In the genomic region with DNA sequence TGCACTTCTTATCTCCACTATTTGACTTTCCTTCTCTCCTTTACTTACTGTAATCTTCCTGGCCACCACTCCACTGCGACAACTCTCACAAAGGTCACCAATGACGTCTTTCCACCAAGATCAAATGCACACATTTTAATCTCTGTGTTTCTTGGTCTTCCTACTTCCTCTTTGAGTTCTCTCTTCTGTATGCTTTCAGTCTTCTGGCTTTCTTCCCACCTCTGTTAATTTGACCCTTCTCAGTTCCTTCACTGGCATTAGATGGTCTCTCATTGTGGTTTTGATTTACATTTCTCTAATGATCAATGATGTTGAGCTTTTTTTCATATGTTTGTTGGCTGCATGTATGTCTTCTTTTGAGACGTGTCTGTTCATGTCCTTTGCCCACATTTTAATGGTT, we compare ENCODE assay signal across 10 cellular contexts. TPM values are rescaled to one million over a fixed set of nuclear protein-coding genes. Genes with fewer than 3 reads are reported as not detected.
A peak's percentile ranks its signal among the peaks of the same experiment; 100 is the strongest.
DNase-seq lines count a peak whose midpoint lies in the region; ATAC-seq and TF ChIP-seq lines count a peak whose summit lies in the region.
"Had no signal": no experiment of that assay in that cellular context is flagged by ENCODE, and none has a peak within 500 bp of the region (broad histone marks: within the 10 kb centered on the region; RNA-seq: fewer than 3 reads in every experiment).

No MANE protein-coding gene starts in this region.

- H3K4me3 Mint-ChIP-seq in CD8-positive, alpha-beta T cell, result no peak overlapping the region
- H3K4me3 Mint-ChIP-seq in activated naive CD8-positive, alpha-beta T cell, result peak overlapping the region; percentile 25

- H3K27ac Mint-ChIP-seq in CD8-positive, alpha-beta T cell, result peak overlapping the region; percentile 38
- peak overlapping the region; percentile 23 for H3K27ac Mint-ChIP-seq in activated naive CD8-positive, alpha-beta T cell

- H3K27me3 Mint-ChIP-seq in CD8-positive, alpha-beta T cell (ENCODE audit: low read depth), result no peaks in the 10 kb centered on the region
- no peaks in the 10 kb centered on the region for H3K27me3 Mint-ChIP-seq in activated naive CD8-positive, alpha-beta T cell

- H3K27me3 ChIP-seq in CD8-positive, alpha-beta T cell (ENCODE audit: insufficient read depth, low read length), result no peaks in the 10 kb centered on the region
- H3K27me3 ChIP-seq: neutrophil had no signal

- H3K27ac ChIP-seq in CD8-positive, alpha-beta T cell (ENCODE audit: low read depth, low read length), result no peak overlapping the region
- H3K27ac ChIP-seq: neutrophil had no signal

- DNase-seq in CD8-positive, alpha-beta T cell, result no peak
- DNase-seq in COR-L47 (lab: John Stamatoyannopoulos, UW) (no peak), NCI-H1105 treated with DMSO at 0.1 percent for 48 hours (lab: John Stamatoyannopoulos, UW) (no peak)
- DNase-seq in stimulated activated CD4-positive, alpha-beta T cell treated with anti-CD3 and anti-CD28 coated beads, Interleukin-15, amount 100 ng/mL, for 24 hours, result no peak
- DNase-seq: effector CD8-positive, alpha-beta T cell had no signal

- peaks cover 3% of the 10 kb centered on the region for H3K9me3 Mint-ChIP-seq in CD8-positive, alpha-beta T cell
- peaks cover 9% of the 10 kb centered on the region for H3K9me3 Mint-ChIP-seq in activated naive CD8-positive, alpha-beta T cell (ENCODE audit: low read depth)

- H3K36me3 ChIP-seq in CD8-positive, alpha-beta T cell (ENCODE audit: insufficient read depth, low read length), result no peaks in the 10 kb centered on the region
- H3K36me3 ChIP-seq: neutrophil had no signal

- H3K9me3 ChIP-seq in CD8-positive, alpha-beta T cell (ENCODE audit: low read length), result no peaks in the 10 kb centered on the region
- H3K9me3 ChIP-seq: neutrophil had no signal

- no peak for TF ChIP-seq CTCF in CD8-positive, alpha-beta T cell (IDR thresholded peaks at IDR 0.05)

- peak; percentile 52 for ATAC-seq in CD8-positive, alpha-beta T cell
- peak; percentile 47 for ATAC-seq in GM19328 (IDR thresholded peaks at IDR 0.05; ENCODE audit: unreplicated experiment)
- peak; percentile 86 for ATAC-seq in HG03175 (IDR thresholded peaks at IDR 0.05; ENCODE audit: unreplicated experiment)
- no peak for ATAC-seq in esophagus mucosa

- POLR2A ChIA-PET in CD8-positive, alpha-beta T cell (lab: Charles Lee), result no interaction called here

- CTCF ChIA-PET in CD8-positive, alpha-beta T cell (lab: Charles Lee), result no interaction called here

- no peak overlapping the region for H3K4me3 ChIP-seq in CD8-positive, alpha-beta T cell (ENCODE audit: low read depth, low read length)

- H3K36me3 Mint-ChIP-seq in CD8-positive, alpha-beta T cell, result no peaks in the 10 kb centered on the region
- H3K36me3 Mint-ChIP-seq in activated naive CD8-positive, alpha-beta T cell, result no peaks in the 10 kb centered on the region

- H3K4me1 Mint-ChIP-seq in CD8-positive, alpha-beta T cell (ENCODE audit: low read depth), result peaks cover 18% of the 10 kb centered on the region
- H3K4me1 Mint-ChIP-seq in activated naive CD8-positive, alpha-beta T cell (ENCODE audit: low read depth), result peaks cover 30% of the 10 kb centered on the region

- peaks cover 9% of the 10 kb centered on the region for H3K4me1 ChIP-seq in CD8-positive, alpha-beta T cell (ENCODE audit: insufficient read depth, low read length)

- intact Hi-C loops in CD8-positive, alpha-beta T cell (cut with DNase I, micrococcal nuclease), result no loop called here

RNA-seq across cellular contexts. Expression of gene FAM107B, which starts 31.9 kb away (rescaled TPM):
- total RNA-seq in CD8-positive, alpha-beta T cell, result 100 to 1,000 TPM; 271 to 274 TPM
- 19.0 TPM for total RNA-seq in esophagus mucosa

Comparison
In these comparisons a context has a peak if more than half of its experiments do, and no peak if none do; other contexts are left out.
1. RNA of gene FAM107B, which starts 31.9 kb away (total RNA-seq): 271 to 274 TPM in CD8-positive, alpha-beta T cell; 19.0 TPM in esophagus mucosa (single experiment); every median in the first group is over 10 times any median in the second.